Comparison of ENCODE assay signal across 1 cellular context in the genomic region with DNA sequence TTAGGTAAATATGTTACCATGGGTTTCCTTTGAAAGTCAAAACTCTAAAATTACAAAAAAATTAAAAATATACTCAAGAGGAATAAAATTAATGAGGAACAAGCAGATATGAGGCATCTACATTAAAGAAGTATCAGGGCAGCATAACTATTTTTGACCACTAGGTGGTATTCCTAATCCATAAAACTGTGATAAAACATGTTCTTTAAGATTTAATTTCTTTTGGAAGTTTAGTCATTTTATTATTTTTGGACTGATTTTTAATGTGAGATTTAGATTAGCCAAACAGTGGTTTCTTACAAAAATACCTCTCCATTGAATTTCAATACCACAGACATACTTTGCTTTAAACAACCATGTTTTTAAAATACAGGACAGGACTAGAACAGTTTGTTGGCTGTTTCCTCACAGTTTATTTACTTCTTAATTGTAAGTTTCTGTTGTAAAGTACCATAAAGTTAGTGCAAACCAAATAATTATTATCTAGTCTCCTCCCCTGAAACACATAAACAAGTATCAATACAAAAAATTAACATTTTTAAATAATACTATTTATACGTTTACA.
TF ChIP-seq lines count a peak whose summit lies in the region.

No MANE protein-coding gene starts in this region.

TF ChIP-seq in H1, 55 proteins besides CTCF, POLR2A, EP300 and RAD21:
- TF ChIP-seq BRCA1 (IDR thresholded peaks at IDR 0.05; ENCODE audit: low read depth, low read length) (no peak), NANOG (IDR thresholded peaks at IDR 0.05; ENCODE audit: insufficient read depth, low read depth, low read length, poor library complexity, severe bottlenecking) (no peak), SP1 (IDR thresholded peaks at IDR 0.05; ENCODE audit: low read depth, low read length) (no peak), KDM1A (IDR thresholded peaks at IDR 0.05; ENCODE audit: borderline replicate concordance, low read length) (no peak), GTF2F1 (IDR thresholded peaks at IDR 0.05; ENCODE audit: borderline replicate concordance, low read depth, low read length) (no peak), SUZ12 (IDR thresholded peaks at IDR 0.05; ENCODE audit: low read length) (no peak), SIRT6 (IDR thresholded peaks at IDR 0.05; ENCODE audit: low read length) (no peak)
